12 cellular contexts compared by ENCODE assay signal in genomic region chr12:12922191-12922616, GRCh38. TPM values are rescaled to one million over a fixed set of nuclear protein-coding genes. Genes with fewer than 3 reads are reported as not detected.
DNase-seq lines count a peak whose midpoint lies in the region; ATAC-seq, FAIRE-seq and TF ChIP-seq lines count a peak whose summit lies in the region.
"Had no signal": no experiment of that assay in that cellular context is flagged by ENCODE, and none has a peak within 500 bp of the region (broad histone marks: within the 10 kb centered on the region; RNA-seq: fewer than 3 reads in every experiment).

No MANE protein-coding gene starts in this region.

- no peak overlapping the region for H3K56ac ChIP-seq in IMR-90 (ENCODE audit: extremely low read depth, insufficient read depth, low read length)

- FAIRE-seq in HTR-8/SVneo (lab: Jason Lieb, UNC) = no peak

- H3K27me3 ChIP-seq in IMR-90 (ENCODE audit: control insufficient read depth, insufficient read depth, low read length) (no peaks in the 10 kb centered on the region), neuronal stem cell (ENCODE audit: control insufficient read depth in 3 of 3, insufficient read depth in 3 of 3, low read depth in 1 of 3, low read length in 3 of 3) (no peaks in the 10 kb centered on the region), PC-9 (ENCODE audit: insufficient read depth, low read depth) (no peaks in the 10 kb centered on the region)

- H3K79me1 ChIP-seq in IMR-90 (ENCODE audit: low read depth in 1 of 2, low read length in 2 of 2) = peaks cover 14 to 19% of the 10 kb centered on the region in 2 experiments
- no peaks in the 10 kb centered on the region for H3K79me1 ChIP-seq in neuronal stem cell (ENCODE audit: low read depth, low read length)

- H4K20me1 ChIP-seq in IMR-90 (ENCODE audit: insufficient read depth, low read length) = peaks cover 1% of the 10 kb centered on the region; the same call in 1 of the 2 replicates
- H4K20me1 ChIP-seq in PC-9 (ENCODE audit: insufficient read depth) = peaks cover 13% of the 10 kb centered on the region; the same call in 1 of the 2 replicates

- in situ Hi-C loops in IMR-90 (cut with MboI; ENCODE audit: low sequenced_read_pairs) = loop anchor here (25.0 kb wide), 1 partner anchor 615 kb away; no protein-coding TSS in a partner anchor

- no TSS peak for BruUV-seq in IMR-90 (replicated peaks; lab: Mats Ljungman, UMichigan)
- no TSS peak for BruUV-seq in PC-9 (replicated peaks; lab: Mats Ljungman, UMichigan)

- H2BK20ac ChIP-seq in IMR-90 (ENCODE audit: low read depth, low read length) = no peak overlapping the region

- H3K23ac ChIP-seq in IMR-90 (ENCODE audit: low read depth, low read length) (no peak overlapping the region), neuronal stem cell (ENCODE audit: low read depth, low read length, poor library complexity) (no peak overlapping the region)

- DNase-seq in AG10803 (ENCODE audit: low read depth) (peak; percentile 48), IMR-90 (peak; percentile 76), epithelial cell of proximal tubule (ENCODE audit: low read depth) (peak; percentile 78), neuronal stem cell (ENCODE audit: low spot score) (no peak), PC-9 (no peak), H4 (ENCODE audit: low spot score) (no peak), HTR-8/SVneo (ENCODE audit: insufficient read length, low spot score) (no peak), NCI-H187 (lab: John Stamatoyannopoulos, UW) (no peak)
- DNase-seq: KG1, NCI-H2029 treated with DMSO at 0.1 percent for 48 hours had no signal

- H2BK120ac ChIP-seq in IMR-90 (ENCODE audit: low read depth, low read length) = no peak overlapping the region
- no peak overlapping the region for H2BK120ac ChIP-seq in neuronal stem cell (ENCODE audit: low read depth, low read length)

- no peak overlapping the region for H2AK9ac ChIP-seq in IMR-90 (replicated peaks; ENCODE audit: low read depth, low read length, poor library complexity)

- H3K36me3 ChIP-seq in IMR-90 (ENCODE audit: control insufficient read depth, insufficient read depth, low read length) (peaks cover 13% of the 10 kb centered on the region), neuronal stem cell (replicated peaks in 1 of 2; ENCODE audit: control insufficient read depth in 2 of 2, insufficient read depth in 2 of 2, low read length in 2 of 2) (no peaks in the 10 kb centered on the region), PC-9 (ENCODE audit: low read depth) (0 out of 2 replicates have a peak, but pooled peaks cover 11% of the 10 kb centered on the region)

- CTCF ChIA-PET in IMR-90 (lab: Yijun Ruan, JAX) (interaction anchor here (1.3 kb wide), 1 partner anchor 53 kb away, joined by 3 read pairs; no protein-coding TSS in a partner anchor), PC-9 (lab: Charles Lee) (no interaction called here)

- H4K5ac ChIP-seq in IMR-90 (ENCODE audit: low read depth, low read length) = no peak overlapping the region

- H3K9me1 ChIP-seq in IMR-90 (ENCODE audit: insufficient read depth, low read length) = peaks cover 15% of the 10 kb centered on the region

- no peak for TF ChIP-seq POLR2A in IMR-90 (IDR thresholded peaks at IDR 0.05; ENCODE audit: low read depth, low read length)

- no peak overlapping the region for H2BK12ac ChIP-seq in neuronal stem cell (ENCODE audit: low read length)

- intact Hi-C loops in IMR-90 (cut with micrococcal nuclease) = no loop called here
- intact Hi-C loops in PC-9 (cut with micrococcal nuclease; ENCODE audit: unreplicated experiment) = no loop called here

- no peak overlapping the region for H3K27ac ChIP-seq in IMR-90 (ENCODE audit: insufficient read depth, low read length)
- H3K27ac ChIP-seq in neuronal stem cell (replicated peaks; ENCODE audit: low read length) = no peak overlapping the region
- no peak overlapping the region for H3K27ac ChIP-seq in PC-9
- H3K27ac ChIP-seq: C4-2B had no signal

- no peak for TF ChIP-seq CTCF in AG10803 (conservative IDR thresholded peaks at IDR 0.05; ENCODE audit: low read length)
- no peak for TF ChIP-seq CTCF in IMR-90 (conservative IDR thresholded peaks at IDR 0.05; ENCODE audit: low read depth, low read length)
- TF ChIP-seq CTCF in epithelial cell of proximal tubule (conservative IDR thresholded peaks at IDR 0.05; ENCODE audit: low read depth, low read length) = no peak
- TF ChIP-seq CTCF in PC-9 (conservative IDR thresholded peaks at IDR 0.05) = no peak

- no peak overlapping the region for H3K18ac ChIP-seq in IMR-90 (ENCODE audit: low read depth, low read length)
- no peak overlapping the region for H3K18ac ChIP-seq in neuronal stem cell (ENCODE audit: low read length)

- H2AFZ ChIP-seq in IMR-90 (replicated peaks; ENCODE audit: low read length, poor library complexity) (no peak overlapping the region), neuronal stem cell (ENCODE audit: low read length) (no peak overlapping the region), PC-9 (no peak overlapping the region)

- H3K4ac ChIP-seq in IMR-90 (ENCODE audit: low read depth, low read length) = no peak overlapping the region
- no peak overlapping the region for H3K4ac ChIP-seq in neuronal stem cell (ENCODE audit: low read length)

- H2AK5ac ChIP-seq in IMR-90 (ENCODE audit: low read depth, low read length) = no peak overlapping the region
- H2AK5ac ChIP-seq in neuronal stem cell (ENCODE audit: low read depth, low read length) = no peak overlapping the region

- dilution Hi-C loops in IMR-90 (cut with HindIII; ENCODE audit: low sequenced_read_pairs, unreplicated experiment) = no loop called here

- H3K4me2 ChIP-seq in IMR-90 (ENCODE audit: low read depth, low read length) (no peak overlapping the region), neuronal stem cell (ENCODE audit: insufficient read depth, low read length, poor library complexity, severe bottlenecking) (no peak overlapping the region), PC-9 (no peak overlapping the region)

- H4K8ac ChIP-seq in IMR-90 (ENCODE audit: low read depth in 2 of 2, low read length in 2 of 2) (no peak overlapping the region), neuronal stem cell (ENCODE audit: low read depth, low read length) (no peak overlapping the region)

- H3F3A ChIP-seq in PC-9 (ENCODE audit: insufficient read depth, low read depth) = peaks cover 46% of the 10 kb centered on the region

- H2BK15ac ChIP-seq in IMR-90 (ENCODE audit: low read depth, low read length) = no peak overlapping the region
- peak overlapping the region; percentile 59 for H2BK15ac ChIP-seq in neuronal stem cell (ENCODE audit: low read length)

- H4K91ac ChIP-seq in IMR-90 (ENCODE audit: insufficient read depth, low read depth, low read length) = no peak overlapping the region
- no peak overlapping the region for H4K91ac ChIP-seq in neuronal stem cell (ENCODE audit: low read depth, low read length, poor library complexity)

- H2BK5ac ChIP-seq in IMR-90 (ENCODE audit: low read depth, low read length, poor library complexity, severe bottlenecking) (no peak overlapping the region), neuronal stem cell (ENCODE audit: low read length) (no peak overlapping the region)

- no peaks in the 10 kb centered on the region for H3K9me3 ChIP-seq in IMR-90 (ENCODE audit: control insufficient read depth, insufficient read depth, low read length)
- peaks cover 0 to 5% of the 10 kb centered on the region in 2 donors for H3K9me3 ChIP-seq in neuronal stem cell (replicated peaks in 1 of 2; ENCODE audit: control insufficient read depth in 2 of 2, insufficient read depth in 1 of 2, low read depth in 1 of 2, low read length in 2 of 2)
- no peaks in the 10 kb centered on the region for H3K9me3 ChIP-seq in PC-9 (ENCODE audit: insufficient read depth, low read depth)

- H3K9me2 ChIP-seq in PC-9 (ENCODE audit: insufficient read depth) = no peaks in the 10 kb centered on the region

- WGBS in IMR-90 (ENCODE audit: extremely low coverage in 2 of 2, insufficient read length in 1 of 2), 2 experiments = 83% methylated on average over 2 of the region's 6 CpGs; no CpG with 5 or more reads in 1 of the 2 experiments
- WGBS in neuronal stem cell (ENCODE audit: extremely low coverage in 2 of 2, insufficient read length in 2 of 2, insufficient replicate concordance in 1 of 2), 2 donors = no CpG with 5 or more reads among the region's 6 CpGs

- H3K14ac ChIP-seq in IMR-90 (replicated peaks; ENCODE audit: low read depth, low read length) (no peak overlapping the region), neuronal stem cell (ENCODE audit: low read length) (no peak overlapping the region)

- POLR2A ChIA-PET in IMR-90 (lab: Charles Lee; ENCODE audit: unreplicated experiment) (no interaction called here), PC-9 (lab: Charles Lee; ENCODE audit: unreplicated experiment) (no interaction called here)

- H3K9ac ChIP-seq in IMR-90 (ENCODE audit: low read depth, low read length) (no peak overlapping the region), neuronal stem cell (ENCODE audit: low read depth, low read length, poor library complexity) (no peak overlapping the region)

- ATAC-seq in IMR-90 (ENCODE audit: low read depth) = peak; percentile 34; the same call in 1 of the 2 replicates

- no peak overlapping the region for H3K4me3 ChIP-seq in AG10803 (ENCODE audit: low read length)
- H3K4me3 ChIP-seq in IMR-90 (ENCODE audit: insufficient read depth, low read depth, low read length) = no peak overlapping the region
- H3K4me3 ChIP-seq in epithelial cell of proximal tubule (ENCODE audit: low read depth, low read length) = no peak overlapping the region
- H3K4me3 ChIP-seq in neuronal stem cell (ENCODE audit: low read length in 2 of 2) = no peak overlapping the region
- H3K4me3 ChIP-seq in PC-9 = no peak overlapping the region
- H3K4me3 ChIP-seq: skin epidermis had no signal

- H3K79me2 ChIP-seq in PC-9 (ENCODE audit: low read depth) = 0 out of 2 replicates have a peak, but pooled peaks cover 5% of the 10 kb centered on the region

- no peak for TF ChIP-seq RAD21 in IMR-90 (IDR thresholded peaks at IDR 0.05; ENCODE audit: low read length)

- H3K4me1 ChIP-seq in IMR-90 (ENCODE audit: control insufficient read depth, insufficient read depth, low read length) (peaks cover 3% of the 10 kb centered on the region), neuronal stem cell (ENCODE audit: control insufficient read depth in 2 of 2, insufficient read depth in 1 of 2, low read depth in 1 of 2, low read length in 2 of 2) (peaks cover 0 to 2% of the 10 kb centered on the region in 2 donors), PC-9 (replicated peaks; ENCODE audit: insufficient read depth) (no peaks in the 10 kb centered on the region)

RNA-seq across cellular contexts. Expression of gene GPRC5D, which starts 29.8 kb away (rescaled TPM):
- not detected in 2 replicates for total RNA-seq in IMR-90 (2012; rRNA removed)
- polyA plus RNA-seq in IMR-90 (2012; rRNA removed) = not detected in 2 replicates
- polyA plus RNA-seq in IMR-90 (2012; cell fraction: cytosol; rRNA removed) = not detected in 2 replicates
- polyA plus RNA-seq in IMR-90 (2012; cell fraction: nucleus; rRNA removed; ENCODE audit: low replicate concordance) = not detected in 2 replicates
- total RNA-seq in epithelial cell of proximal tubule = not detected in 2 replicates
- polyA plus RNA-seq in neuronal stem cell (2013, experiment 1 of 2) = 0.04 TPM
- 0.04 TPM for polyA plus RNA-seq in neuronal stem cell (2013, experiment 2 of 2)
- total RNA-seq in PC-9 (2021) = not detected in 2 replicates
- total RNA-seq in H4 (2014; rRNA removed; shearing (Covaris generic)) = not detected in 2 replicates

RNA-seq across cellular contexts. Expression of gene GPRC5A, which starts 30.8 kb away (rescaled TPM):
- total RNA-seq in IMR-90 (2012; rRNA removed) (49.6 and 49.7 TPM in 2 replicates), epithelial cell of proximal tubule (84.4 and 142 TPM in 2 replicates), PC-9 (2021) (468 and 642 TPM in 2 replicates)
- polyA plus RNA-seq in IMR-90 (2012; rRNA removed) = 193 and 201 TPM in 2 replicates
- polyA plus RNA-seq in IMR-90 (2012; cell fraction: cytosol; rRNA removed) = 70.1 and 182 TPM in 2 replicates
- 125 and 230 TPM in 2 replicates for polyA plus RNA-seq in IMR-90 (2012; cell fraction: nucleus; rRNA removed; ENCODE audit: low replicate concordance)
- not detected for polyA plus RNA-seq in neuronal stem cell (2013, experiment 1 of 2)
- polyA plus RNA-seq in neuronal stem cell (2013, experiment 2 of 2) = not detected
- 10.1 and 10.9 TPM in 2 replicates for total RNA-seq in H4 (2014; rRNA removed; shearing (Covaris generic))

Comparison
In these comparisons a context has a peak if more than half of its experiments do, and no peak if none do; other contexts are left out.
1. DNase-seq: peak in AG10803 (single experiment), IMR-90 (single experiment) and epithelial cell of proximal tubule (single experiment); none in neuronal stem cell (single experiment), PC-9 (0 of 2), H4 (single experiment), HTR-8/SVneo (single experiment) and NCI-H187 (0 of 2).